In the genomic region with DNA sequence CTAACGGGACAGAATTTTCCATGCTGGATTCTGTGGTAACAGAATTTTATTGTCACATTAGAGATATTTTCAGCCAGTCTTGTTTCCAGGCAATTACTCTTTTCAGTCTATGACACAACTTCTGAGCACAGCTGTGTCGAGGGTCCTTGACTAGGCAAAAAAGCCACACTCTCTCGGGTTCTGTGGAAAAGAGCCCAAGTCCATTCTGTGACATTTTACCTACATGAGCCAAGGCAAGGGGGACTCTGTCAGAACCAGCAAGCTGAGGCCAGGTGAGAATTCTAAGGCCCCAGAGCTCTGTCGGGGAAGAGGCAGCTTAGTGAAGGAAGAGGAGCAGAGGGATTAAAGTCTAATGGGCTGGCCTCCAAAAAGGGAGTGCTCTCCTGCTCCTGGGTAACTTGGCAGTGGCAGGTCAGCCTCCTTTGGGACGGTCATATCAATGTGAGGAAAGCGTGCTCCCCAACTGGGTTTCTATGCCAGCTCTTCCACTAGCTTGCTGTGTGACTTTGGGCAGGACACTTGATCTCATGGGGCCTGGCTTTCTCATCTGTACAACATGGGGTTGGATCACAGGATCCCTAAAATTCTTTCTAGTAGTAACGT, we compare ENCODE assay signal across 1 cellular context.
TF ChIP-seq lines count a peak whose summit lies in the region.

No MANE protein-coding gene starts in this region.

TF ChIP-seq in HepG2, 621 proteins besides CTCF, POLR2A, EP300 and RAD21 (continued from another document):
- TF ChIP-seq, protein P1, sequence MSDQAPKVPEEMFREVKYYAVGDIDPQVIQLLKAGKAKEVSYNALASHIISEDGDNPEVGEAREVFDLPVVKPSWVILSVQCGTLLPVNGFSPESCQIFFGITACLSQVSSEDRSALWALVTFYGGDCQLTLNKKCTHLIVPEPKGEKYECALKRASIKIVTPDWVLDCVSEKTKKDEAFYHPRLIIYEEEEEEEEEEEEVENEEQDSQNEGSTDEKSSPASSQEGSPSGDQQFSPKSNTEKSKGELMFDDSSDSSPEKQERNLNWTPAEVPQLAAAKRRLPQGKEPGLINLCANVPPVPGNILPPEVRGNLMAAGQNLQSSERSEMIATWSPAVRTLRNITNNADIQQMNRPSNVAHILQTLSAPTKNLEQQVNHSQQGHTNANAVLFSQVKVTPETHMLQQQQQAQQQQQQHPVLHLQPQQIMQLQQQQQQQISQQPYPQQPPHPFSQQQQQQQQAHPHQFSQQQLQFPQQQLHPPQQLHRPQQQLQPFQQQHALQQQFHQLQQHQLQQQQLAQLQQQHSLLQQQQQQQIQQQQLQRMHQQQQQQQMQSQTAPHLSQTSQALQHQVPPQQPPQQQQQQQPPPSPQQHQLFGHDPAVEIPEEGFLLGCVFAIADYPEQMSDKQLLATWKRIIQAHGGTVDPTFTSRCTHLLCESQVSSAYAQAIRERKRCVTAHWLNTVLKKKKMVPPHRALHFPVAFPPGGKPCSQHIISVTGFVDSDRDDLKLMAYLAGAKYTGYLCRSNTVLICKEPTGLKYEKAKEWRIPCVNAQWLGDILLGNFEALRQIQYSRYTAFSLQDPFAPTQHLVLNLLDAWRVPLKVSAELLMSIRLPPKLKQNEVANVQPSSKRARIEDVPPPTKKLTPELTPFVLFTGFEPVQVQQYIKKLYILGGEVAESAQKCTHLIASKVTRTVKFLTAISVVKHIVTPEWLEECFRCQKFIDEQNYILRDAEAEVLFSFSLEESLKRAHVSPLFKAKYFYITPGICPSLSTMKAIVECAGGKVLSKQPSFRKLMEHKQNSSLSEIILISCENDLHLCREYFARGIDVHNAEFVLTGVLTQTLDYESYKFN (CRISPR knock-in tag; conservative IDR thresholded peaks at IDR 0.05) = 0 out of 2 replicates have a peak, but pooled peaks have one; percentile 12
- no peak for TF ChIP-seq HES4 (CRISPR knock-in tag; IDR thresholded peaks at IDR 0.05; ENCODE audit: borderline replicate concordance)
